Comparison of ENCODE assay signal across 10 cellular contexts in the genomic region with DNA sequence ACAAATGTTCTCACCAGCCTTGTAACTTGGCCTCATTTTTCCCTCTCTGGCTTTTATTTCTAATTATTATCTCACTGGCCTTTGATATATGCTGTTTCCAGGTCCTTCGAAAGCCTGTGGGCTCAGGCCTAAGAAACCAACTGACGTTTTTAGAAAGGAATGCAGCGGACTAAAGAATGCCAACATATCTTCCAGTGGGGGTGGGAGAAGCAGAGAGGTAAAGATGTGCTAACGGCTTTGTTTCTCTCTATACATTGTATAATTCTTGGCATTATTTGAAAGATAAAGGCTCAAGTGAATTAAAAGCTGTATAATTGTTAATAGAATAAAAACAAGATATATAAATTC. TPM values are rescaled to one million over a fixed set of nuclear protein-coding genes. Genes with fewer than 3 reads are reported as not detected.
DNase-seq lines count a peak whose midpoint lies in the region; TF ChIP-seq lines count a peak whose summit lies in the region.
"Had no signal": no experiment of that assay in that cellular context is flagged by ENCODE, and none has a peak within 500 bp of the region (broad histone marks: within the 10 kb centered on the region; RNA-seq: fewer than 3 reads in every experiment).

No MANE protein-coding gene starts in this region.

- H3K36me3 Mint-ChIP-seq in nephron (ENCODE audit: low read depth): no peaks in the 10 kb centered on the region
- H3K36me3 Mint-ChIP-seq: CD4-positive, CD25-positive, alpha-beta regulatory T cell had no signal

- in situ Hi-C loops in GM13977 (cut with MboI; ENCODE audit: low pct_unique_long_range_greater_than_20kb, low sequenced_read_pairs, unreplicated experiment): no loop called here

- no peaks in the 10 kb centered on the region for H3K27me3 Mint-ChIP-seq in nephron (ENCODE audit: low read depth)

- no peaks in the 10 kb centered on the region for H3K9me3 ChIP-seq in AG04450 (ENCODE audit: control insufficient read depth, insufficient read depth, low read length)

- H3K4me3 ChIP-seq in AG04450 (ENCODE audit: low read depth, low read length) (no peak overlapping the region), fibroblast of mammary gland (ENCODE audit: control insufficient read depth, low read depth, low read length) (no peak overlapping the region)

- no peaks in the 10 kb centered on the region for H3K9me3 Mint-ChIP-seq in nephron

- DNase-seq in AG04450 (ENCODE audit: low read depth, low spot score) (peak; percentile 81), M059J (ENCODE audit: low read depth) (peak; percentile 93), fibroblast of mammary gland (ENCODE audit: low read depth) (peak; percentile 81), caudate nucleus (lab: John Stamatoyannopoulos, UW) (no peak), NCI-H1048 (lab: John Stamatoyannopoulos, UW) (no peak), MV-4-11 (lab: John Stamatoyannopoulos, UW) (no peak), GM13977 (ENCODE audit: low spot score) (no peak)
- DNase-seq: CD4-positive, CD25-positive, alpha-beta regulatory T cell had no signal

- no peaks in the 10 kb centered on the region for H3K27me3 ChIP-seq in AG04450 (ENCODE audit: control insufficient read depth, insufficient read depth, low read length)

- CTCF ChIA-PET in AG04450 (lab: Charles Lee): interaction anchor here (0.9 to 2.5 kb wide), 5 partner anchors 10 to 453 kb away, joined by 3 to 14 read pairs (median 5); no protein-coding TSS in a partner anchor

- peaks cover 24% of the 10 kb centered on the region for H3K4me1 Mint-ChIP-seq in nephron
- H3K4me1 Mint-ChIP-seq: CD4-positive, CD25-positive, alpha-beta regulatory T cell had no signal

- H3K27ac Mint-ChIP-seq in nephron: peak overlapping the region; percentile 61 to 95 (median 84)
- H3K27ac Mint-ChIP-seq: CD4-positive, CD25-positive, alpha-beta regulatory T cell had no signal

- no peak overlapping the region for H3K4me3 Mint-ChIP-seq in nephron
- H3K4me3 Mint-ChIP-seq: CD4-positive, CD25-positive, alpha-beta regulatory T cell had no signal

- POLR2A ChIA-PET in AG04450 (lab: Yijun Ruan, JAX): interaction anchor here (0.6 to 1.1 kb wide), 2 partner anchors 30 to 1495 kb away, joined by 3 read pairs; no protein-coding TSS in a partner anchor

- H3K27ac ChIP-seq in AG04450 (ENCODE audit: low read depth, low read length) (peak overlapping the region; percentile 97), caudate nucleus (ENCODE audit: low read depth, low read length) (no peak overlapping the region)

- no peak for TF ChIP-seq CTCF in AG04450 (IDR thresholded peaks at IDR 0.05; ENCODE audit: low read depth, low read length)
- no peak for TF ChIP-seq CTCF in fibroblast of mammary gland (conservative IDR thresholded peaks at IDR 0.05; ENCODE audit: control insufficient read depth, insufficient read depth, low read depth, low read length)
- no peak for TF ChIP-seq CTCF in nephron (IDR thresholded peaks at IDR 0.05; ENCODE audit: unreplicated experiment in 3 of 3)
- TF ChIP-seq CTCF in GM13977 (IDR thresholded peaks at IDR 0.05; ENCODE audit: extremely low read depth, insufficient read depth, missing control alignments): no peak

RNA-seq across cellular contexts. Expression of a gene that starts 28.2 kb away (rescaled TPM):
- polyA plus RNA-seq in AG04450 (2011; rRNA removed): not detected in 2 replicates
- not detected in 2 replicates for polyA minus RNA-seq in AG04450 (2011; rRNA and poly(A)+ RNA removed)
- not detected in 2 replicates for total RNA-seq in M059J (2014; rRNA removed; shearing (Covaris generic))
- total RNA-seq: CD4-positive, CD25-positive, alpha-beta regulatory T cell; left colon had no signal
- polyA plus RNA-seq: CD4-positive, CD25-positive, alpha-beta regulatory T cell had no signal

RNA-seq across cellular contexts. Expression of a gene that starts 35.3 kb away (rescaled TPM):
- polyA plus RNA-seq in AG04450 (2011; rRNA removed): not detected in 2 replicates
- not detected in 2 replicates for polyA minus RNA-seq in AG04450 (2011; rRNA and poly(A)+ RNA removed)
- total RNA-seq in M059J (2014; rRNA removed; shearing (Covaris generic)): not detected in 2 replicates
- total RNA-seq: CD4-positive, CD25-positive, alpha-beta regulatory T cell; left colon had no signal
- polyA plus RNA-seq: CD4-positive, CD25-positive, alpha-beta regulatory T cell had no signal

Comparison
In these comparisons a context has a peak if more than half of its experiments do, and no peak if none do; other contexts are left out.
1. DNase-seq: peak in AG04450 (single experiment), M059J (single experiment) and fibroblast of mammary gland (single experiment); none in caudate nucleus (0 of 61), NCI-H1048 (single experiment), MV-4-11 (single experiment) and GM13977 (single experiment).